37 cellular contexts compared by ENCODE assay signal in genomic region chr1:65039508-65039907, GRCh38.
"Had no signal": no experiment of that assay in that cellular context is flagged by ENCODE, and none has a peak within 500 bp of the region (broad histone marks: within the 10 kb centered on the region; RNA-seq: fewer than 3 reads in every experiment).

No MANE protein-coding gene starts in this region.

- H3K4me3 Mint-ChIP-seq: activated B cell treated with CpG ODN at 0.5 μM for 24 hours; activated CD8-positive, alpha-beta T cell treated with anti-CD3 and anti-CD28 coated beads for 36 hours; activated naive CD4-positive, alpha-beta T cell treated with anti-CD3 and anti-CD28 coated beads for 36 hours; activated naive CD4-positive, alpha-beta T cell treated with anti-CD3 and anti-CD28 coated beads, Interleukin-2, amount 50 U/mL, for 24 hours; activated naive CD8-positive, alpha-beta T cell treated with anti-CD3 and anti-CD28 coated beads for 36 hours; activated naive CD8-positive, alpha-beta T cell treated with anti-CD3 and anti-CD28 coated beads, Interleukin-2, amount 50 U/mL, for 24 hours; activated T-helper 1 cell treated with anti-CD3 and anti-CD28 coated beads, Interleukin-12 subunit alpha, Interleukin-12 subunit beta, Interleukin-2, Interleukin-4 antibody, amounts not matched to agents 30 ng/mL and 10 ng/mL and 1 ng/mL, durations not matched to agents 14 hours and 24 hours and 36 hours; brain; endodermal cell; T-helper 17 cell; T-helper 2 cell treated with Interferon-gamma antibody and Interleukin-4, amounts not matched to agents 5 μg/mL and 100 μg/mL, for 36 hours had no signal

- H3K36me3 Mint-ChIP-seq: activated naive CD8-positive, alpha-beta T cell treated with anti-CD3 and anti-CD28 coated beads for 36 hours had no signal

- H3K27me3 ChIP-seq: adrenal gland, breast epithelium, cardiac muscle cell, colonic mucosa, dorsolateral prefrontal cortex, heart left ventricle had no signal

- FAIRE-seq: frontal cortex had no signal

- H3K27ac ChIP-seq: adrenal gland, cardiac muscle cell, colonic mucosa, dorsolateral prefrontal cortex, heart left ventricle, WERI-Rb-1 had no signal

- H3K9me3 Mint-ChIP-seq: activated B cell treated with CpG ODN at 0.5 μM for 24 hours; activated CD8-positive, alpha-beta T cell treated with anti-CD3 and anti-CD28 coated beads for 36 hours; activated naive CD4-positive, alpha-beta T cell treated with anti-CD3 and anti-CD28 coated beads for 36 hours; activated naive CD4-positive, alpha-beta T cell treated with anti-CD3 and anti-CD28 coated beads, Interleukin-2, amount 50 U/mL, for 24 hours; activated naive CD8-positive, alpha-beta T cell treated with anti-CD3 and anti-CD28 coated beads for 36 hours; activated naive CD8-positive, alpha-beta T cell treated with anti-CD3 and anti-CD28 coated beads, Interleukin-2, amount 50 U/mL, for 24 hours; activated T-helper 1 cell treated with anti-CD3 and anti-CD28 coated beads, Interleukin-12 subunit alpha, Interleukin-12 subunit beta, Interleukin-2, Interleukin-4 antibody, amounts not matched to agents 30 ng/mL and 10 ng/mL and 1 ng/mL, durations not matched to agents 14 hours and 24 hours and 36 hours; activated T-helper 2 cell treated with anti-CD3 and anti-CD28 coated beads, Interferon-gamma antibody, Interleukin-2, Interleukin-4, amounts not matched to agents 10 μg/mL and 5 μg/mL and 100 μg/mL, durations not matched to agents 14 hours and 24 hours and 36 hours; brain; endodermal cell; T-helper 2 cell treated with Interferon-gamma antibody and Interleukin-4, amounts not matched to agents 5 μg/mL and 100 μg/mL, for 36 hours had no signal

- H3K27ac Mint-ChIP-seq: activated B cell treated with CpG ODN at 0.5 μM for 24 hours; activated CD8-positive, alpha-beta T cell treated with anti-CD3 and anti-CD28 coated beads for 36 hours; activated naive CD4-positive, alpha-beta T cell treated with anti-CD3 and anti-CD28 coated beads for 36 hours; activated naive CD4-positive, alpha-beta T cell treated with anti-CD3 and anti-CD28 coated beads, Interleukin-2, amount 50 U/mL, for 24 hours; activated naive CD8-positive, alpha-beta T cell treated with anti-CD3 and anti-CD28 coated beads for 36 hours; activated naive CD8-positive, alpha-beta T cell treated with anti-CD3 and anti-CD28 coated beads, Interleukin-2, amount 50 U/mL, for 24 hours; activated T-helper 1 cell treated with anti-CD3 and anti-CD28 coated beads, Interleukin-12 subunit alpha, Interleukin-12 subunit beta, Interleukin-2, Interleukin-4 antibody, amounts not matched to agents 30 ng/mL and 10 ng/mL and 1 ng/mL, durations not matched to agents 14 hours and 24 hours and 36 hours; activated T-helper 2 cell treated with anti-CD3 and anti-CD28 coated beads, Interferon-gamma antibody, Interleukin-2, Interleukin-4, amounts not matched to agents 10 μg/mL and 5 μg/mL and 100 μg/mL, durations not matched to agents 14 hours and 24 hours and 36 hours; brain; endodermal cell; T-helper 17 cell; T-helper 2 cell treated with Interferon-gamma antibody and Interleukin-4, amounts not matched to agents 5 μg/mL and 100 μg/mL, for 36 hours had no signal

- H3K36me3 ChIP-seq: adrenal gland, breast epithelium, cardiac muscle cell, colonic mucosa, WERI-Rb-1 had no signal

- H3K4me3 ChIP-seq: adrenal gland, breast epithelium, cardiac muscle cell, colonic mucosa, dorsolateral prefrontal cortex, heart left ventricle had no signal

- ATAC-seq: activated CD4-positive, CD25-positive, alpha-beta regulatory T cell treated with anti-CD3 and anti-CD28 coated beads, Interleukin-2, amount 50 U/mL, for 24 hours; activated CD8-positive, alpha-beta T cell treated with anti-CD3 and anti-CD28 coated beads for 36 hours; activated naive CD8-positive, alpha-beta T cell treated with anti-CD3 and anti-CD28 coated beads, Interleukin-2, amount 50 U/mL, for 24 hours; esophagus mucosa; T-helper 17 cell had no signal

- DNase-seq: activated B cell treated with CpG ODN at 0.5 μM for 24 hours; activated CD4-positive, alpha-beta T cell treated with anti-CD3 and anti-CD28 coated beads for 48 hours; activated CD4-positive, alpha-beta T cell treated with anti-CD3 and anti-CD28 coated beads, Interleukin-2, amount 50 U/mL, for 1 hour; activated CD4-positive, alpha-beta T cell treated with anti-CD3 and anti-CD28 coated beads, Interleukin-2, amount 50 U/mL, for 48 hours; activated CD8-positive, alpha-beta memory T cell treated with anti-CD3 and anti-CD28 coated beads for 24 hours; activated CD8-positive, alpha-beta T cell treated with anti-CD3 and anti-CD28 coated beads for 36 hours; activated effector memory CD4-positive, alpha-beta T cell treated with anti-CD3 and anti-CD28 coated beads, Interleukin-2, amount 50 U/mL, for 16 hours; activated naive CD4-positive, alpha-beta T cell treated with anti-CD3 and anti-CD28 coated beads for 36 hours; activated naive CD8-positive, alpha-beta T cell treated with anti-CD3 and anti-CD28 coated beads for 36 hours; activated naive CD8-positive, alpha-beta T cell treated with anti-CD3 and anti-CD28 coated beads, Interleukin-2, amount 50 U/mL, for 24 hours; activated T-cell treated with anti-CD3 and anti-CD28 coated beads, Interleukin-2, amount 50 U/mL, for 48 hours; adrenal gland; amygdala; aorta; central memory CD4-positive, alpha-beta T cell; cerebellar nuclear complex; colonic mucosa; dorsolateral prefrontal cortex; effector memory CD4-positive, alpha-beta T cell; endodermal cell; foreskin fibroblast; glutamatergic neuron; heart left ventricle; T-helper 1 cell; T-helper 17 cell; T1000 had no signal

- H3K4me1 ChIP-seq: breast epithelium, colonic mucosa had no signal

- H3K9me3 ChIP-seq: adrenal gland, breast epithelium, colonic mucosa, heart left ventricle had no signal

- H3K27me3 Mint-ChIP-seq: activated B cell treated with CpG ODN at 0.5 μM for 24 hours; activated CD8-positive, alpha-beta T cell treated with anti-CD3 and anti-CD28 coated beads for 36 hours; activated naive CD4-positive, alpha-beta T cell treated with anti-CD3 and anti-CD28 coated beads, Interleukin-2, amount 50 U/mL, for 24 hours; activated naive CD8-positive, alpha-beta T cell treated with anti-CD3 and anti-CD28 coated beads for 36 hours; activated naive CD8-positive, alpha-beta T cell treated with anti-CD3 and anti-CD28 coated beads, Interleukin-2, amount 50 U/mL, for 24 hours; brain; T-helper 17 cell had no signal

- H3K4me1 Mint-ChIP-seq: endodermal cell had no signal
